Comparison of ENCODE assay signal across 10 cellular contexts in genomic region chr1:34787461-34788420, GRCh38. TPM values are rescaled to one million over a fixed set of nuclear protein-coding genes. Genes with fewer than 3 reads are reported as not detected.
DNase-seq lines count a peak whose midpoint lies in the region; ATAC-seq, FAIRE-seq and TF ChIP-seq lines count a peak whose summit lies in the region.
"Had no signal": no experiment of that assay in that cellular context is flagged by ENCODE, and none has a peak within 500 bp of the region (broad histone marks: within the 10 kb centered on the region; RNA-seq: fewer than 3 reads in every experiment).

No MANE protein-coding gene starts in this region.

- H2AFZ ChIP-seq in HepG2 (ENCODE audit: low read length) = no peak overlapping the region

- WGBS in HepG2 (ENCODE audit: low lambda C conversion rate) = 8% methylated on average over 5 of the region's 9 CpGs

- in situ Hi-C loops in HepG2 (cut with HindIII; ENCODE audit: extremely low pct_ligation_motif_present, low pct_unique_long_range_greater_than_20kb) = loop anchor here (5.0 kb wide), 1 partner anchor 65 kb away; no protein-coding TSS in a partner anchor

- TF ChIP-seq POLR2A in HepG2 (IDR thresholded peaks at IDR 0.05; ENCODE audit: insufficient read depth in 1 of 2, low read depth in 2 of 2, low read length in 2 of 2) (no peak), uterus (IDR thresholded peaks at IDR 0.05) (no peak)

- CTCF ChIA-PET in WTC11 (lab: Charles Lee) = interaction anchor here (0.5 to 1.6 kb wide), 9 partner anchors 9 to 79 kb away, joined by 3 to 14 read pairs (median 4); partner anchors contain the start of gene SMIM12
- CTCF ChIA-PET in HepG2 (lab: Yijun Ruan, JAX; ENCODE audit: low intra/inter-chr PET ratio, low total read pairs) = interaction anchor here (1.9 to 3.8 kb wide), 2 partner anchors 64 to 79 kb away, joined by 14 to 81 read pairs; no protein-coding TSS in a partner anchor

- TF ChIP-seq CTCF in GM06990 (IDR thresholded peaks at IDR 0.05; ENCODE audit: insufficient read depth, low read length, poor library complexity, severe bottlenecking) (peak; percentile 49), WTC11 (IDR thresholded peaks at IDR 0.05) (peak; percentile 30), HepG2 (CRISPR knock-in tag; IDR thresholded peaks at IDR 0.05) (peak; percentile 67), uterus (IDR thresholded peaks at IDR 0.05) (no peak)

- H3K79me2 ChIP-seq in HepG2 (ENCODE audit: insufficient read depth, low read length) = no peaks in the 10 kb centered on the region

- peaks cover 32% of the 10 kb centered on the region for H3K27me3 Mint-ChIP-seq in WTC11 (ENCODE audit: low read depth)

- ATAC-seq in WTC11 (peak; percentile 60), HepG2 (peak; percentile 64)

- POLR2A ChIA-PET in WTC11 (lab: Charles Lee) (no interaction called here), HepG2 (lab: Yijun Ruan, JAX) (no interaction called here)

- DNase-seq in GM06990 (ENCODE audit: extremely low read depth, insufficient read length) (no peak), WTC11 (ENCODE audit: low spot score) (peak; percentile 48), HepG2 (ENCODE audit: low spot score) (peak; percentile 40), uterus (no peak), DMS79 (lab: John Stamatoyannopoulos, UW) (no peak), NCI-H2081 treated with DMSO at 0.1 percent for 48 hours (lab: John Stamatoyannopoulos, UW) (no peak), LoVo (ENCODE audit: low spot score) (no peak)
- DNase-seq: cortex of kidney had no signal

- BruUV-seq in HepG2 (replicated peaks; lab: Mats Ljungman, UMichigan) = no TSS peak

- intact Hi-C loops in HepG2 (cut with micrococcal nuclease; ENCODE audit: unreplicated experiment) (no loop called here), uterus (cut with DNase I; ENCODE audit: low total_unique reads) (loop anchor here (5.0 kb wide), 1 partner anchor 65 kb away; no protein-coding TSS in a partner anchor)

- H3K27ac Mint-ChIP-seq in WTC11 = no peak overlapping the region

- H3K9me3 Mint-ChIP-seq in WTC11 = no peaks in the 10 kb centered on the region

- FAIRE-seq in HepG2 (lab: Jason Lieb, UNC) = no peak
- FAIRE-seq: TTC549 had no signal

- H3K36me3 Mint-ChIP-seq in WTC11 = no peaks in the 10 kb centered on the region

- H3K4me3 Mint-ChIP-seq in WTC11 = no peak overlapping the region

- no peak overlapping the region for H3K9ac ChIP-seq in HepG2 (ENCODE audit: insufficient read depth, low read depth, low read length)

- H3K9me3 ChIP-seq in HepG2 (ENCODE audit: low read length) (no peaks in the 10 kb centered on the region), uterus (no peaks in the 10 kb centered on the region)

- no peak for TF ChIP-seq EP300 in Ishikawa (IDR thresholded peaks at IDR 0.05; ENCODE audit: borderline replicate concordance)
- TF ChIP-seq EP300 in HepG2 (IDR thresholded peaks at IDR 0.05; ENCODE audit: low read depth in 2 of 2, low read length in 2 of 2) = no peak
- no peak for TF ChIP-seq EP300 in HepG2 (CRISPR knock-in tag; IDR thresholded peaks at IDR 0.05; ENCODE audit: borderline replicate concordance)

- TF ChIP-seq RAD21 in Ishikawa (IDR thresholded peaks at IDR 0.05; ENCODE audit: low read depth) = peak; percentile 18; the same call in 1 of the 2 replicates
- no peak for TF ChIP-seq RAD21 in HepG2 (CRISPR knock-in tag; IDR thresholded peaks at IDR 0.05)

- no peak overlapping the region for H3K27ac ChIP-seq in HepG2 (ENCODE audit: extremely low read length, insufficient read depth, low read length)
- H3K27ac ChIP-seq in uterus = peak overlapping the region in 1 of 2 donors; percentile 52

- H4K20me1 ChIP-seq in HepG2 (ENCODE audit: insufficient read depth, low read length) = no peaks in the 10 kb centered on the region

- no peak overlapping the region for H3K4me2 ChIP-seq in HepG2 (ENCODE audit: low read depth, low read length)

- peaks cover 8% of the 10 kb centered on the region; the same call in 1 of the 2 replicates for H3K4me1 Mint-ChIP-seq in WTC11

- H3K4me1 ChIP-seq in HepG2 (ENCODE audit: insufficient read depth, low read length) (no peaks in the 10 kb centered on the region), uterus (no peaks in the 10 kb centered on the region)

- no peaks in the 10 kb centered on the region for H3K36me3 ChIP-seq in GM06990 (ENCODE audit: control insufficient read depth, insufficient read depth, low read length)
- H3K36me3 ChIP-seq in HepG2 (replicated peaks in 1 of 2; ENCODE audit: control insufficient read depth in 1 of 2, insufficient read depth in 2 of 2, low read length in 2 of 2) = no peaks in the 10 kb centered on the region
- no peaks in the 10 kb centered on the region for H3K36me3 ChIP-seq in uterus

- H3K27me3 ChIP-seq in GM06990 (replicated peaks; ENCODE audit: control insufficient read depth, insufficient read depth, low read length) (no peaks in the 10 kb centered on the region; the same call in none of the 2 replicates), HepG2 (ENCODE audit: control insufficient read depth in 1 of 2, insufficient read depth in 2 of 2, low read length in 2 of 2) (peaks cover 0 to 15% of the 10 kb centered on the region in 2 experiments; a peak in 3 of 5 replicates), uterus (peaks cover 0 to 3% of the 10 kb centered on the region in 2 donors)

- H3K4me3 ChIP-seq in GM06990 (replicated peaks; ENCODE audit: low read depth, low read length) (no peak overlapping the region), HepG2 (replicated peaks in 1 of 3; ENCODE audit: insufficient read depth in 1 of 3, low read depth in 2 of 3, low read length in 3 of 3) (no peak overlapping the region), uterus (no peak overlapping the region)

RNA-seq across cellular contexts. Expression of gene GJA4, which starts 5.1 kb away (rescaled TPM):
- total RNA-seq in WTC11 (2021) (1.0 to 1.4 TPM (median 1.3 TPM) in 3 replicates), HepG2 (2016; rRNA removed; fragmentation: Illumina TruSeq; extraction: Trizol) (not detected in 2 replicates), uterus (10 to 100 TPM in 3 of 4 donors, 1 to 10 TPM in 1; 2.9 to 32.8 (median 23.9) TPM)
- not detected in 2 replicates for total RNA-seq in HepG2 (2016; cell fraction: cytosol; rRNA removed; fragmentation: Illumina TruSeq; extraction: Trizol; ENCODE audit: low read depth)
- total RNA-seq in HepG2 (2016; cell fraction: insoluble cytoplasmic fraction; rRNA removed; fragmentation: Illumina TruSeq; extraction: Trizol) = not detected in 2 replicates
- total RNA-seq in HepG2 (2016; cell fraction: membrane; rRNA removed; fragmentation: Illumina TruSeq; extraction: Trizol) = not detected in 2 replicates
- not detected in 2 replicates for total RNA-seq in HepG2 (2016; cell fraction: nucleus; rRNA removed; fragmentation: Illumina TruSeq; extraction: Trizol)
- polyA plus RNA-seq in HepG2 (2011; rRNA removed) = not detected in 2 replicates
- not detected in 2 replicates for polyA plus RNA-seq in HepG2 (2011; cell fraction: cytosol; rRNA removed)
- 0.12 TPM in 1 of 2 replicates, not detected in the other for polyA plus RNA-seq in HepG2 (2011; cell fraction: nucleus; rRNA removed)
- polyA plus RNA-seq in HepG2 (2012) = not detected in 2 replicates
- polyA plus RNA-seq in HepG2 (2016; cell fraction: cytosol; fragmentation: Illumina TruSeq; extraction: Trizol; ENCODE audit: low read depth) = not detected in 2 replicates
- not detected in 2 replicates for polyA plus RNA-seq in HepG2 (2016; cell fraction: insoluble cytoplasmic fraction; fragmentation: Illumina TruSeq; extraction: Trizol; ENCODE audit: low read depth)
- not detected in 2 replicates for polyA plus RNA-seq in HepG2 (2016; cell fraction: membrane; fragmentation: Illumina TruSeq; extraction: Trizol; ENCODE audit: low read depth)
- polyA plus RNA-seq in HepG2 (2016; cell fraction: nucleus; fragmentation: Illumina TruSeq; extraction: Trizol; ENCODE audit: insufficient read depth, low read depth) = not detected in 2 replicates
- 0.14 TPM in 1 of 2 replicates, not detected in the other for polyA minus RNA-seq in HepG2 (2011; rRNA and poly(A)+ RNA removed; ENCODE audit: low replicate concordance)
- polyA minus RNA-seq in HepG2 (2011; cell fraction: cytosol; rRNA and poly(A)+ RNA removed) = not detected in 2 replicates
- polyA minus RNA-seq in HepG2 (2011; cell fraction: nucleus; rRNA and poly(A)+ RNA removed) = not detected in 2 replicates

RNA-seq across cellular contexts. Expression of gene GJB3, which starts 6.7 kb away (rescaled TPM):
- total RNA-seq in WTC11 (2021) (0.34 to 0.48 TPM (median 0.46 TPM) in 3 replicates), HepG2 (2016; rRNA removed; fragmentation: Illumina TruSeq; extraction: Trizol) (not detected in 2 replicates), uterus (1 to 10 TPM in 2 of 4 donors, not detected in 2; 1.0 to 4.7 TPM)
- total RNA-seq in HepG2 (2016; cell fraction: cytosol; rRNA removed; fragmentation: Illumina TruSeq; extraction: Trizol; ENCODE audit: low read depth) = not detected in 2 replicates
- total RNA-seq in HepG2 (2016; cell fraction: insoluble cytoplasmic fraction; rRNA removed; fragmentation: Illumina TruSeq; extraction: Trizol) = not detected in 2 replicates
- not detected in 2 replicates for total RNA-seq in HepG2 (2016; cell fraction: membrane; rRNA removed; fragmentation: Illumina TruSeq; extraction: Trizol)
- not detected in 2 replicates for total RNA-seq in HepG2 (2016; cell fraction: nucleus; rRNA removed; fragmentation: Illumina TruSeq; extraction: Trizol)
- polyA plus RNA-seq in HepG2 (2011; rRNA removed) = not detected in 2 replicates
- polyA plus RNA-seq in HepG2 (2011; cell fraction: cytosol; rRNA removed) = not detected in 2 replicates
- polyA plus RNA-seq in HepG2 (2011; cell fraction: nucleus; rRNA removed) = not detected in 2 replicates
- not detected in 2 replicates for polyA plus RNA-seq in HepG2 (2012)
- not detected in 2 replicates for polyA plus RNA-seq in HepG2 (2016; cell fraction: cytosol; fragmentation: Illumina TruSeq; extraction: Trizol; ENCODE audit: low read depth)
- not detected in 2 replicates for polyA plus RNA-seq in HepG2 (2016; cell fraction: insoluble cytoplasmic fraction; fragmentation: Illumina TruSeq; extraction: Trizol; ENCODE audit: low read depth)
- polyA plus RNA-seq in HepG2 (2016; cell fraction: membrane; fragmentation: Illumina TruSeq; extraction: Trizol; ENCODE audit: low read depth) = not detected in 2 replicates
- not detected in 2 replicates for polyA plus RNA-seq in HepG2 (2016; cell fraction: nucleus; fragmentation: Illumina TruSeq; extraction: Trizol; ENCODE audit: insufficient read depth, low read depth)
- polyA minus RNA-seq in HepG2 (2011; rRNA and poly(A)+ RNA removed; ENCODE audit: low replicate concordance) = 32.8 TPM in 1 of 2 replicates, not detected in the other
- polyA minus RNA-seq in HepG2 (2011; cell fraction: cytosol; rRNA and poly(A)+ RNA removed) = not detected in 2 replicates
- polyA minus RNA-seq in HepG2 (2011; cell fraction: nucleus; rRNA and poly(A)+ RNA removed) = not detected in 2 replicates

RNA-seq across cellular contexts. Expression of gene GJB4, which starts 28.2 kb away (rescaled TPM):
- total RNA-seq in WTC11 (2021) (0.07 to 0.23 TPM (median 0.09 TPM) in 3 replicates), HepG2 (2016; rRNA removed; fragmentation: Illumina TruSeq; extraction: Trizol) (not detected in 2 replicates), uterus (not detected)
- total RNA-seq in HepG2 (2016; cell fraction: cytosol; rRNA removed; fragmentation: Illumina TruSeq; extraction: Trizol; ENCODE audit: low read depth) = not detected in 2 replicates
- not detected in 2 replicates for total RNA-seq in HepG2 (2016; cell fraction: insoluble cytoplasmic fraction; rRNA removed; fragmentation: Illumina TruSeq; extraction: Trizol)
- total RNA-seq in HepG2 (2016; cell fraction: membrane; rRNA removed; fragmentation: Illumina TruSeq; extraction: Trizol) = not detected in 2 replicates
- total RNA-seq in HepG2 (2016; cell fraction: nucleus; rRNA removed; fragmentation: Illumina TruSeq; extraction: Trizol) = not detected in 2 replicates
- polyA plus RNA-seq in HepG2 (2011; rRNA removed) = not detected in 2 replicates
- not detected in 2 replicates for polyA plus RNA-seq in HepG2 (2011; cell fraction: cytosol; rRNA removed)
- not detected in 2 replicates for polyA plus RNA-seq in HepG2 (2011; cell fraction: nucleus; rRNA removed)
- not detected in 2 replicates for polyA plus RNA-seq in HepG2 (2012)
- not detected in 2 replicates for polyA plus RNA-seq in HepG2 (2016; cell fraction: cytosol; fragmentation: Illumina TruSeq; extraction: Trizol; ENCODE audit: low read depth)
- polyA plus RNA-seq in HepG2 (2016; cell fraction: insoluble cytoplasmic fraction; fragmentation: Illumina TruSeq; extraction: Trizol; ENCODE audit: low read depth) = not detected in 2 replicates
- not detected in 2 replicates for polyA plus RNA-seq in HepG2 (2016; cell fraction: membrane; fragmentation: Illumina TruSeq; extraction: Trizol; ENCODE audit: low read depth)
- not detected in 2 replicates for polyA plus RNA-seq in HepG2 (2016; cell fraction: nucleus; fragmentation: Illumina TruSeq; extraction: Trizol; ENCODE audit: insufficient read depth, low read depth)
- 0.14 TPM in 1 of 2 replicates, not detected in the other for polyA minus RNA-seq in HepG2 (2011; rRNA and poly(A)+ RNA removed; ENCODE audit: low replicate concordance)
- not detected in 2 replicates for polyA minus RNA-seq in HepG2 (2011; cell fraction: cytosol; rRNA and poly(A)+ RNA removed)
- not detected in 2 replicates for polyA minus RNA-seq in HepG2 (2011; cell fraction: nucleus; rRNA and poly(A)+ RNA removed)

RNA-seq across cellular contexts. Expression of gene GJB5, which starts 32.9 kb away (rescaled TPM):
- total RNA-seq in WTC11 (2021) = 0.55 to 0.96 TPM (median 0.89 TPM) in 3 replicates
- total RNA-seq in HepG2 (2016; rRNA removed; fragmentation: Illumina TruSeq; extraction: Trizol) = not detected in 2 replicates
- total RNA-seq in HepG2 (2016; cell fraction: cytosol; rRNA removed; fragmentation: Illumina TruSeq; extraction: Trizol; ENCODE audit: low read depth) = not detected in 2 replicates
- total RNA-seq in HepG2 (2016; cell fraction: insoluble cytoplasmic fraction; rRNA removed; fragmentation: Illumina TruSeq; extraction: Trizol) = not detected in 2 replicates
- not detected in 2 replicates for total RNA-seq in HepG2 (2016; cell fraction: membrane; rRNA removed; fragmentation: Illumina TruSeq; extraction: Trizol)
- total RNA-seq in HepG2 (2016; cell fraction: nucleus; rRNA removed; fragmentation: Illumina TruSeq; extraction: Trizol) = not detected in 2 replicates
- not detected in 2 replicates for polyA plus RNA-seq in HepG2 (2011; rRNA removed)
- not detected in 2 replicates for polyA plus RNA-seq in HepG2 (2011; cell fraction: cytosol; rRNA removed)
- not detected in 2 replicates for polyA plus RNA-seq in HepG2 (2011; cell fraction: nucleus; rRNA removed)
- polyA plus RNA-seq in HepG2 (2012) = not detected in 2 replicates
- not detected in 2 replicates for polyA plus RNA-seq in HepG2 (2016; cell fraction: cytosol; fragmentation: Illumina TruSeq; extraction: Trizol; ENCODE audit: low read depth)
- polyA plus RNA-seq in HepG2 (2016; cell fraction: insoluble cytoplasmic fraction; fragmentation: Illumina TruSeq; extraction: Trizol; ENCODE audit: low read depth) = not detected in 2 replicates
- not detected in 2 replicates for polyA plus RNA-seq in HepG2 (2016; cell fraction: membrane; fragmentation: Illumina TruSeq; extraction: Trizol; ENCODE audit: low read depth)
- polyA plus RNA-seq in HepG2 (2016; cell fraction: nucleus; fragmentation: Illumina TruSeq; extraction: Trizol; ENCODE audit: insufficient read depth, low read depth) = not detected in 2 replicates
- 16.6 TPM in 1 of 2 replicates, not detected in the other for polyA minus RNA-seq in HepG2 (2011; rRNA and poly(A)+ RNA removed; ENCODE audit: low replicate concordance)
- not detected in 2 replicates for polyA minus RNA-seq in HepG2 (2011; cell fraction: cytosol; rRNA and poly(A)+ RNA removed)
- polyA minus RNA-seq in HepG2 (2011; cell fraction: nucleus; rRNA and poly(A)+ RNA removed) = not detected in 2 replicates
- total RNA-seq in uterus = under 1 TPM in 1 of 4 donors, not detected in 3; 0.41 TPM

Comparison
In these comparisons a context has a peak if more than half of its experiments do, and no peak if none do; other contexts are left out.
1. DNase-seq: peak in WTC11 (single experiment) and HepG2 (single experiment); none in GM06990 (single experiment), uterus (0 of 2), DMS79 (single experiment), NCI-H2081 treated with DMSO at 0.1 percent for 48 hours (single experiment) and LoVo (single experiment).
2. CTCF ChIP-seq: peak in GM06990 (single experiment), WTC11 (single experiment) and HepG2 (single experiment); none in uterus (0 of 4).